9 cellular contexts compared by ENCODE assay signal in genomic region chr2:58866040-58866439, GRCh38.
A peak's percentile ranks its signal among the peaks of the same experiment; 100 is the strongest.
DNase-seq lines count a peak whose midpoint lies in the region; ATAC-seq and TF ChIP-seq lines count a peak whose summit lies in the region.
"Had no signal": no experiment of that assay in that cellular context is flagged by ENCODE, and none has a peak within 500 bp of the region (broad histone marks: within the 10 kb centered on the region; RNA-seq: fewer than 3 reads in every experiment).

No MANE protein-coding gene starts in this region.

- no peak for TF ChIP-seq CTCF in astrocyte of the cerebellum (IDR thresholded peaks at IDR 0.05; ENCODE audit: low read depth, low read length, missing control alignments)
- no peak for TF ChIP-seq CTCF in mucosa of descending colon (IDR thresholded peaks at IDR 0.05)

- in situ Hi-C loops in astrocyte of the cerebellum (cut with HindIII; ENCODE audit: low sequenced_read_pairs) = no loop called here

- H3K4me3 ChIP-seq in astrocyte of the cerebellum (ENCODE audit: low read depth, low read length) (no peak overlapping the region), mucosa of descending colon (no peak overlapping the region)
- H3K4me3 ChIP-seq: spleen had no signal

- no peaks in the 10 kb centered on the region for H3K4me1 ChIP-seq in mucosa of descending colon (ENCODE audit: low read depth)
- H3K4me1 ChIP-seq: spleen had no signal

- intact Hi-C loops in mucosa of descending colon (cut with DNase I, micrococcal nuclease) = no loop called here

- no peaks in the 10 kb centered on the region for H3K9me3 ChIP-seq in mucosa of descending colon
- H3K9me3 ChIP-seq: spleen had no signal

- ATAC-seq in GM18873 (IDR thresholded peaks at IDR 0.05; ENCODE audit: low FRiP score, unreplicated experiment) (peak; percentile 35), HG03565 (IDR thresholded peaks at IDR 0.05; ENCODE audit: unreplicated experiment) (peak; percentile 23), mucosa of descending colon (no peak), HG03135 (IDR thresholded peaks at IDR 0.05; ENCODE audit: unreplicated experiment) (no peak), HG03139 (IDR thresholded peaks at IDR 0.05; ENCODE audit: unreplicated experiment) (no peak)

- H3K36me3 ChIP-seq in mucosa of descending colon (ENCODE audit: low read depth) = no peaks in the 10 kb centered on the region
- H3K36me3 ChIP-seq: spleen had no signal

- DNase-seq in DMS153 (lab: John Stamatoyannopoulos, UW) (peak; percentile 70), astrocyte of the cerebellum (ENCODE audit: low read depth) (peak; percentile 58), mucosa of descending colon (no peak), Ammon's horn (ENCODE audit: low spot score) (no peak)
- DNase-seq: spleen had no signal

Comparison
In these comparisons a context has a peak if more than half of its experiments do, and no peak if none do; other contexts are left out.
1. DNase-seq: peak in DMS153 (single experiment) and astrocyte of the cerebellum (single experiment); none in mucosa of descending colon (0 of 3) and Ammon's horn (single experiment).
2. ATAC-seq: peak in GM18873 (single experiment) and HG03565 (single experiment); none in mucosa of descending colon (single experiment), HG03135 (single experiment) and HG03139 (single experiment).